Comparison of ENCODE assay signal across 1 cellular context in the genomic region with DNA sequence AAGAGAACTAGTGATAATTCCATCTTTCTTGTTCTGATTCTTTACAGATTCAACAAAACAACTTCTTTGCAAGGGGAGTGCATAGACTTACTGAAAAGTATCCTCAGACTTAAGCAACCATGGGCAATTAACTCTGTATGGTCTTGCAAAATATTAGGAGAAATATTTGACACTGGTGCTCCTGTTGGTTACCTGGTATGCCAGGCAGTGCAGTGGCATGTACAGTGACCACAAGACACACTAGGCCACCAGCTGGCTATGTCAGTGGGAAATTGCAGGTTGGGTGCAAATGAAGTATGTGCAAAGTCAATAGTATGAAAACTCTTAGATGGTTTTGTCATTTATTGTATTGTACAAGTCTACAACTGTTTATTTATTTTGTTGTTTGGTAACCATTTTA.
TF ChIP-seq lines count a peak whose summit lies in the region.

No MANE protein-coding gene starts in this region.

TF ChIP-seq in IMR-90, 13 proteins besides CTCF, POLR2A, EP300 and RAD21:
- no peak for TF ChIP-seq BHLHE40 (IDR thresholded peaks at IDR 0.05; ENCODE audit: low read depth, low read length)
- TF ChIP-seq, protein P1, sequence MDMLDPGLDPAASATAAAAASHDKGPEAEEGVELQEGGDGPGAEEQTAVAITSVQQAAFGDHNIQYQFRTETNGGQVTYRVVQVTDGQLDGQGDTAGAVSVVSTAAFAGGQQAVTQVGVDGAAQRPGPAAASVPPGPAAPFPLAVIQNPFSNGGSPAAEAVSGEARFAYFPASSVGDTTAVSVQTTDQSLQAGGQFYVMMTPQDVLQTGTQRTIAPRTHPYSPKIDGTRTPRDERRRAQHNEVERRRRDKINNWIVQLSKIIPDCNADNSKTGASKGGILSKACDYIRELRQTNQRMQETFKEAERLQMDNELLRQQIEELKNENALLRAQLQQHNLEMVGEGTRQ (IDR thresholded peaks at IDR 0.05; ENCODE audit: low read depth, low read length) = no peak
- TF ChIP-seq CEBPB (IDR thresholded peaks at IDR 0.05; ENCODE audit: low read depth, low read length) = no peak
- TF ChIP-seq, protein P2, sequence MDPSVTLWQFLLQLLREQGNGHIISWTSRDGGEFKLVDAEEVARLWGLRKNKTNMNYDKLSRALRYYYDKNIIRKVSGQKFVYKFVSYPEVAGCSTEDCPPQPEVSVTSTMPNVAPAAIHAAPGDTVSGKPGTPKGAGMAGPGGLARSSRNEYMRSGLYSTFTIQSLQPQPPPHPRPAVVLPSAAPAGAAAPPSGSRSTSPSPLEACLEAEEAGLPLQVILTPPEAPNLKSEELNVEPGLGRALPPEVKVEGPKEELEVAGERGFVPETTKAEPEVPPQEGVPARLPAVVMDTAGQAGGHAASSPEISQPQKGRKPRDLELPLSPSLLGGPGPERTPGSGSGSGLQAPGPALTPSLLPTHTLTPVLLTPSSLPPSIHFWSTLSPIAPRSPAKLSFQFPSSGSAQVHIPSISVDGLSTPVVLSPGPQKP (IDR thresholded peaks at IDR 0.05; ENCODE audit: borderline replicate concordance, low read depth, low read length) = no peak
- no peak for TF ChIP-seq RCOR1 (IDR thresholded peaks at IDR 0.05; ENCODE audit: insufficient replicate concordance, low read length)
- TF ChIP-seq FOS (IDR thresholded peaks at IDR 0.05; ENCODE audit: low read depth, low read length) = no peak
- no peak for TF ChIP-seq CHD1 (IDR thresholded peaks at IDR 0.05; ENCODE audit: low read depth, low read length)
- no peak for TF ChIP-seq RFX5 (IDR thresholded peaks at IDR 0.05; ENCODE audit: low read depth, low read length)
